ENCODE assay signal across 8 cellular contexts in the genomic region with DNA sequence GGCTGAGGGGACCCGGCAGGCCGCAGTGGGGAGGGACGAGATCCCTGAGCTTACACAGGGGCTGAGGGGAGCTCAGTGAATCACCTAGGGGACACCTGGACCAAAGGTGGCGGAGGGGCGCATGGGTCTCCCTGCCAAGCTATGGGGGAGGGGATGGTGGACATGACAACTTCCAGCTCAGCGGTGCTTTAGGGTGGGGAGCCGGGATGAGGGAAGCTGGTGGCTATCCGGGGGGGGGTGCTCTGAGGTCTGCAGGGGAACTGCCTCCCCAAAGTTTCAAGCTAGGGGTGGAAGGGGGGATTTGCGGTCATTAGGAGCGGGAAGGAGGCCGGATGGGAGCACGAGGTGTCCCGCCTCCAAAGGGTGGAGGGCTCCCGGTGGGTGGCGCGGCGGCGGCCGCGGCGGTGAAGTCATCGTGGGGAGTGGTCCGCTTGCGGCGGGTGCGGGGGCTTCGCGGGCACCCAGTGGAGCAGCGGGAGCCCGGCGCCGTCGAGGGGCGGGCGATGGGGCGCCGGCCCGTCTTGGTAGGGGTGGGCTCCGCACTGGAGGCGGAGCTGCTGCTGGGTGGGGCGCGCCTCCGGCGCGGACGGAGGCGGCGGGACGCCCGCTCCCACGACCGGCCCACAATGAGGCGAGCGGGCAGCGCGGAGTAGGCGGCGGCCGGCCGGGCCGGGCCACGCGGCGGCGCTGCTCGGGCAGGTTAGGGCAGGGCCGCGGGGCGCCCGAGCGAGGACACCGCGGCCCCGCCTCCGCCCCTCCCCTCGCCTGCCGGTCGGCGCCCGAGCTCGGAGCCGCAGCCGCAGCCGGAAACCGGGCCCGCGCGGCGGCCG. TPM values are rescaled to one million over a fixed set of nuclear protein-coding genes. Genes with fewer than 3 reads are reported as not detected.
DNase-seq lines count a peak whose midpoint lies in the region; ATAC-seq lines count a peak whose summit lies in the region.

A gene with protein sequence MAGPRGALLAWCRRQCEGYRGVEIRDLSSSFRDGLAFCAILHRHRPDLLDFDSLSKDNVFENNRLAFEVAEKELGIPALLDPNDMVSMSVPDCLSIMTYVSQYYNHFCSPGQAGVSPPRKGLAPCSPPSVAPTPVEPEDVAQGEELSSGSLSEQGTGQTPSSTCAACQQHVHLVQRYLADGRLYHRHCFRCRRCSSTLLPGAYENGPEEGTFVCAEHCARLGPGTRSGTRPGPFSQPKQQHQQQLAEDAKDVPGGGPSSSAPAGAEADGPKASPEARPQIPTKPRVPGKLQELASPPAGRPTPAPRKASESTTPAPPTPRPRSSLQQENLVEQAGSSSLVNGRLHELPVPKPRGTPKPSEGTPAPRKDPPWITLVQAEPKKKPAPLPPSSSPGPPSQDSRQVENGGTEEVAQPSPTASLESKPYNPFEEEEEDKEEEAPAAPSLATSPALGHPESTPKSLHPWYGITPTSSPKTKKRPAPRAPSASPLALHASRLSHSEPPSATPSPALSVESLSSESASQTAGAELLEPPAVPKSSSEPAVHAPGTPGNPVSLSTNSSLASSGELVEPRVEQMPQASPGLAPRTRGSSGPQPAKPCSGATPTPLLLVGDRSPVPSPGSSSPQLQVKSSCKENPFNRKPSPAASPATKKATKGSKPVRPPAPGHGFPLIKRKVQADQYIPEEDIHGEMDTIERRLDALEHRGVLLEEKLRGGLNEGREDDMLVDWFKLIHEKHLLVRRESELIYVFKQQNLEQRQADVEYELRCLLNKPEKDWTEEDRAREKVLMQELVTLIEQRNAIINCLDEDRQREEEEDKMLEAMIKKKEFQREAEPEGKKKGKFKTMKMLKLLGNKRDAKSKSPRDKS (plus strand): TSS at position 764 of the 830 bp plus-strand sequence. CDS start 126 bp downstream, outside the sequence.

- DNase-seq in DMS53 (lab: John Stamatoyannopoulos, UW), result peak; percentile 76
- no peak for DNase-seq in DMS53 treated with DMSO at 0.1 percent for 48 hours (lab: John Stamatoyannopoulos, UW; ENCODE audit: unreplicated experiment)
- peak; percentile 64 for DNase-seq in NCI-H2171 (lab: John Stamatoyannopoulos, UW)
- DNase-seq in activated CD4-positive, alpha-beta T cell treated with anti-CD3 and anti-CD28 coated beads, Interleukin-2, amount 50 U/mL, for 1 hour, result peak; percentile 60
- DNase-seq in lung microvascular endothelial cell (ENCODE audit: low read depth in 2 of 2), result peak; percentile 80 to 81
- DNase-seq in stimulated activated CD4-positive, alpha-beta T cell treated with anti-CD3 and anti-CD28 coated beads, TNF-alpha, amount 100 ng/mL, for 48 hours (ENCODE audit: low read depth in 3 of 3), result peak in 2 of 3 donors; percentile 43 to 67

- H3K9me3 ChIP-seq in ectodermal cell (ENCODE audit: control insufficient read depth, low read length), result no peaks in the 10 kb centered on the region

- H3K27ac ChIP-seq in ectodermal cell (ENCODE audit: insufficient read depth, low read depth, low read length, poor library complexity, severe bottlenecking), result no peak within 1 kb of the TSS

- peaks cover 15% of the 10 kb centered on the region for H3K4me1 ChIP-seq in ectodermal cell (ENCODE audit: control insufficient read depth, insufficient read depth, low read length)

- H3K36me3 ChIP-seq in ectodermal cell (ENCODE audit: control insufficient read depth, insufficient read depth, low read length), result no peaks in the 10 kb centered on the region

- WGBS in ectodermal cell, 2 experiments, result 7% methylated on average over 90 of the region's 90 CpGs

- H3K27me3 ChIP-seq in ectodermal cell (ENCODE audit: control insufficient read depth, insufficient read depth, low read length, poor library complexity, severe bottlenecking), result no peaks in the 10 kb centered on the region

- peak within 1 kb of the TSS; percentile 63 for H3K4me3 ChIP-seq in ectodermal cell (ENCODE audit: insufficient read depth, low read depth, low read length)

- peak; percentile 88 for ATAC-seq in HG02678 (IDR thresholded peaks at IDR 0.05; ENCODE audit: unreplicated experiment)

RNA-seq across cellular contexts. Expression of the gene that starts here (rescaled TPM):
- 24.4 TPM for polyA plus RNA-seq in ectodermal cell (2013, experiment 1 of 4)
- 25.5 TPM for polyA plus RNA-seq in ectodermal cell (2013, experiment 2 of 4)
- polyA plus RNA-seq in ectodermal cell (2013, experiment 3 of 4), result 21.6 TPM
- 20.9 TPM for polyA plus RNA-seq in ectodermal cell (2013, experiment 4 of 4)
- total RNA-seq in lung microvascular endothelial cell, result 20.7 and 30.2 TPM in 2 replicates
